In genomic region chr7:75740846-75741497, GRCh38 we compare ENCODE assay signal across 10 cellular contexts. TPM values are rescaled to one million over a fixed set of nuclear protein-coding genes. Genes with fewer than 3 reads are reported as not detected.
DNase-seq lines count a peak whose midpoint lies in the region; ATAC-seq and TF ChIP-seq lines count a peak whose summit lies in the region.
"Had no signal": no experiment of that assay in that cellular context is flagged by ENCODE, and none has a peak within 500 bp of the region (broad histone marks: within the 10 kb centered on the region; RNA-seq: fewer than 3 reads in every experiment).

No MANE protein-coding gene starts in this region.

- H3K9me3 ChIP-seq in transverse colon = no peaks in the 10 kb centered on the region
- H3K9me3 ChIP-seq in gastroesophageal sphincter = no peaks in the 10 kb centered on the region

- H3K27ac ChIP-seq in transverse colon (peak overlapping the region in 3 of 4 donors; percentile 13 to 93 (median 48)), gastroesophageal sphincter (no peak overlapping the region)

- intact Hi-C loops in left colon (cut with DNase I, micrococcal nuclease) = no loop called here
- intact Hi-C loops in transverse colon (cut with DNase I; ENCODE audit: low total_unique reads) = no loop called here

- in situ Hi-C loops in transverse colon (cut with MboI; ENCODE audit: low pct_ligation_motif_present in 1 of 4, low pct_unique_long_range_greater_than_20kb in 1 of 4, low sequenced_read_pairs in 3 of 4) = no loop called here

- no peak for DNase-seq in activated T-cell treated with anti-CD3 and anti-CD28 coated beads, Interleukin-2, amount 50 U/mL, for 4 hours
- no peak for DNase-seq in activated T-cell treated with anti-CD3 and anti-CD28 coated beads, Interleukin-2, amount 50 U/mL, for 72 hours
- DNase-seq in left colon = peak; percentile 72 to 73
- DNase-seq in transverse colon = peak; percentile 57
- DNase-seq in HCEC 1CT = no peak
- DNase-seq in NCI-H524 treated with DMSO at 0.1 percent for 48 hours (lab: John Stamatoyannopoulos, UW) = no peak
- DNase-seq: activated CD4-positive, alpha-beta T cell treated with anti-CD3 and anti-CD28 coated beads for 1 hour; NCI-H1694 treated with DMSO at 0.1 percent for 48 hours had no signal

- TF ChIP-seq CTCF in transverse colon (IDR thresholded peaks at IDR 0.05) (no peak), gastroesophageal sphincter (IDR thresholded peaks at IDR 0.05) (no peak)

- H3K27ac Mint-ChIP-seq in activated T-cell treated with anti-CD3 and anti-CD28 coated beads, Interleukin-2, amount 50 U/mL, for 72 hours = no peak overlapping the region

- no peaks in the 10 kb centered on the region for H3K27me3 ChIP-seq in transverse colon
- H3K27me3 ChIP-seq in gastroesophageal sphincter = no peaks in the 10 kb centered on the region

- no peaks in the 10 kb centered on the region for H3K36me3 Mint-ChIP-seq in activated T-cell treated with anti-CD3 and anti-CD28 coated beads, Interleukin-2, amount 50 U/mL, for 4 hours (ENCODE audit: insufficient read depth)
- H3K36me3 Mint-ChIP-seq in activated T-cell treated with anti-CD3 and anti-CD28 coated beads, Interleukin-2, amount 50 U/mL, for 72 hours (ENCODE audit: insufficient read depth in 2 of 2) = no peaks in the 10 kb centered on the region

- TF ChIP-seq POLR2A in Raji (IDR thresholded peaks at IDR 0.05; ENCODE audit: insufficient read depth, low read depth, low read length) (0 out of 2 replicates have a peak, but pooled peaks have one; percentile 23), transverse colon (IDR thresholded peaks at IDR 0.05) (no peak), gastroesophageal sphincter (IDR thresholded peaks at IDR 0.05) (no peak)

- TF ChIP-seq EP300 in transverse colon (IDR thresholded peaks at IDR 0.05; ENCODE audit: low read depth) (no peak), gastroesophageal sphincter (IDR thresholded peaks at IDR 0.05) (no peak)

- 43 to 80% methylated on average over 1 to 13 of the region's 13 CpGs for WGBS in transverse colon (ENCODE audit: low coverage in 1 of 2), 2 donors
- WGBS in gastroesophageal sphincter (ENCODE audit: low coverage in 1 of 2), 2 donors = 58 to 62% methylated on average over 11 of the region's 13 CpGs

- H3K4me1 ChIP-seq in transverse colon = peaks cover 0 to 33% (median 23%) of the 10 kb centered on the region in 4 donors
- H3K4me1 ChIP-seq in gastroesophageal sphincter = peaks cover 0 to 30% (median 11%) of the 10 kb centered on the region in 3 donors

- peaks cover 24% of the 10 kb centered on the region for H3K4me1 Mint-ChIP-seq in activated T-cell treated with anti-CD3 and anti-CD28 coated beads, Interleukin-2, amount 50 U/mL, for 4 hours (ENCODE audit: low read depth)
- H3K4me1 Mint-ChIP-seq in activated T-cell treated with anti-CD3 and anti-CD28 coated beads, Interleukin-2, amount 50 U/mL, for 72 hours (ENCODE audit: low read depth) = peaks cover 25% of the 10 kb centered on the region

- peak overlapping the region; percentile 25 for H3K4me3 Mint-ChIP-seq in activated T-cell treated with anti-CD3 and anti-CD28 coated beads, Interleukin-2, amount 50 U/mL, for 4 hours
- H3K4me3 Mint-ChIP-seq in activated T-cell treated with anti-CD3 and anti-CD28 coated beads, Interleukin-2, amount 50 U/mL, for 72 hours = no peak overlapping the region

- no peak for ATAC-seq in activated T-cell treated with anti-CD3 and anti-CD28 coated beads, Interleukin-2, amount 50 U/mL, for 4 hours
- no peak for ATAC-seq in activated T-cell treated with anti-CD3 and anti-CD28 coated beads, Interleukin-2, amount 50 U/mL, for 72 hours (replicated peaks in 1 of 2)
- ATAC-seq in left colon (no peak), gastroesophageal sphincter (no peak)

- no peaks in the 10 kb centered on the region for H3K9me3 Mint-ChIP-seq in activated T-cell treated with anti-CD3 and anti-CD28 coated beads, Interleukin-2, amount 50 U/mL, for 4 hours
- H3K9me3 Mint-ChIP-seq in activated T-cell treated with anti-CD3 and anti-CD28 coated beads, Interleukin-2, amount 50 U/mL, for 72 hours = no peaks in the 10 kb centered on the region

- no peak overlapping the region for H3K4me3 ChIP-seq in transverse colon
- no peak overlapping the region for H3K4me3 ChIP-seq in gastroesophageal sphincter

- H3K27me3 Mint-ChIP-seq in activated T-cell treated with anti-CD3 and anti-CD28 coated beads, Interleukin-2, amount 50 U/mL, for 4 hours (ENCODE audit: low read depth) = peaks cover 3% of the 10 kb centered on the region
- H3K27me3 Mint-ChIP-seq in activated T-cell treated with anti-CD3 and anti-CD28 coated beads, Interleukin-2, amount 50 U/mL, for 72 hours (ENCODE audit: low read depth) = peaks cover 36% of the 10 kb centered on the region

- H3K36me3 ChIP-seq in transverse colon = no peaks in the 10 kb centered on the region
- H3K36me3 ChIP-seq in gastroesophageal sphincter = no peaks in the 10 kb centered on the region

RNA-seq across cellular contexts. Expression of gene HIP1, which starts 2.2 kb away (rescaled TPM):
- total RNA-seq in activated T-cell treated with anti-CD3 and anti-CD28 coated beads, Interleukin-2, amount 50 U/mL, for 4 hours = 1 to 10 TPM in 2 of 3 donors, under 1 TPM in 1; 0.90 to 2.3 (median 1.3) TPM
- total RNA-seq in activated T-cell treated with anti-CD3 and anti-CD28 coated beads, Interleukin-2, amount 50 U/mL, for 72 hours = 10 to 100 TPM; 10.9 to 11.4 TPM
- total RNA-seq in left colon = 1 to 10 TPM; 5.7 to 6.2 TPM
- total RNA-seq in transverse colon = 10 to 100 TPM in 1 of 4 donors, 1 to 10 TPM in 3; 3.7 to 20.1 (median 4.7) TPM
- 10 to 100 TPM; 12.3 to 32.6 (median 22.6) TPM for total RNA-seq in gastroesophageal sphincter

RNA-seq across cellular contexts. Expression of gene CCL26, which starts 31.0 kb away (rescaled TPM):
- not detected for total RNA-seq in activated T-cell treated with anti-CD3 and anti-CD28 coated beads, Interleukin-2, amount 50 U/mL, for 4 hours
- 1 to 10 TPM in 1 of 2 donors, not detected in 1; 1.2 TPM for total RNA-seq in activated T-cell treated with anti-CD3 and anti-CD28 coated beads, Interleukin-2, amount 50 U/mL, for 72 hours
- under 1 TPM in 1 of 2 donors, not detected in 1; 0.78 TPM for total RNA-seq in left colon
- total RNA-seq in transverse colon = not detected
- under 1 TPM in 2 of 4 donors, not detected in 2; 0.58 to 0.67 TPM for total RNA-seq in gastroesophageal sphincter

Comparison
In these comparisons a context has a peak if more than half of its experiments do, and no peak if none do; other contexts are left out.
1. DNase-seq: peak in left colon (2 of 2) and transverse colon (single experiment); none in activated T-cell treated with anti-CD3 and anti-CD28 coated beads, Interleukin-2, amount 50 U/mL, for 4 hours (single experiment), activated T-cell treated with anti-CD3 and anti-CD28 coated beads, Interleukin-2, amount 50 U/mL, for 72 hours (0 of 2), HCEC 1CT (single experiment) and NCI-H524 treated with DMSO at 0.1 percent for 48 hours (single experiment).
2. H3K27ac ChIP-seq: peak in transverse colon (3 of 4); none in gastroesophageal sphincter (0 of 4).